Comparison of ENCODE assay signal across 14 cellular contexts in the genomic region with DNA sequence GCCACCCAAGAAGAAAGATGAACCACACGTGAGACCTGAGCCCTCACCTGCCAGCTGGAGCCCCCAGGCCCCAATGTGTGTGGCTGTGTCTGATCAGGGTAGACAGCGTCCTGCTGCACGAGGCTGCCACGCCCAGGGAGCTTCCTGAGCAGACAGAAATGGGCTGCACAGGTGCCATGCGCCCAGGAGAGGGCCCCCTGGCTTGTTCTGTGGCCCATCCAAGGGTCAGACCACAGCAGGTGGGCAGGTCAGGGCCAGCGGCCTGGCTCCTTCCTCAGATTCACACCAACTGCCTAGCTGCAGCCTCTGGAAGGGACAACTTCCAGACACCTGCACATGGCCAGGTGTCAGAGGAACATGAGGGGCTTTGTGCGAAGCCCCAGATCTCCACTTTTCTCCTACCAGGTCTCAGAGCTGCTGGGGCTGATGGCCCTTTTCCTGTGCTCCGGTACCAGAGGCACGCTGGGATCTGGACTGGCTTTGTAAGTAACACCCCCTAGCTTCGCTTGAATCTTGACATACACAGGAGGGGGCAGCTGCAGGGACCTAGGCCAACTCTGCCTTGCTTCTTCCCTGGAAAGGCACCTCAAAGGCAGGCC. TPM values are rescaled to one million over a fixed set of nuclear protein-coding genes. Genes with fewer than 3 reads are reported as not detected.
A peak's percentile ranks its signal among the peaks of the same experiment; 100 is the strongest.
DNase-seq lines count a peak whose midpoint lies in the region; ATAC-seq and TF ChIP-seq lines count a peak whose summit lies in the region.
"Had no signal": no experiment of that assay in that cellular context is flagged by ENCODE, and none has a peak within 500 bp of the region (broad histone marks: within the 10 kb centered on the region; RNA-seq: fewer than 3 reads in every experiment).

No MANE protein-coding gene starts in this region.

- peaks cover 16% of the 10 kb centered on the region for H3K27me3 Mint-ChIP-seq in T-helper 17 cell
- H3K27me3 Mint-ChIP-seq: brain had no signal

- peaks cover 10% of the 10 kb centered on the region for H3K4me1 Mint-ChIP-seq in T-helper 17 cell
- H3K4me1 Mint-ChIP-seq: brain had no signal

- H3K4me3 ChIP-seq in right atrium auricular region: no peak overlapping the region
- H3K4me3 ChIP-seq in lower lobe of right lung: no peak overlapping the region
- H3K4me3 ChIP-seq in esophagus squamous epithelium: no peak overlapping the region
- H3K4me3 ChIP-seq: heart right ventricle had no signal

- H3K27ac Mint-ChIP-seq in T-helper 17 cell: no peak overlapping the region
- H3K27ac Mint-ChIP-seq: activated T-helper 1 cell treated with anti-CD3 and anti-CD28 coated beads, Interleukin-12 subunit alpha, Interleukin-12 subunit beta, Interleukin-2, Interleukin-4 antibody, amounts not matched to agents 30 ng/mL and 10 ng/mL and 1 ng/mL, durations not matched to agents 14 hours and 24 hours and 36 hours; B cell had no signal

- 62 to 80% methylated on average over 1 to 5 of the region's 10 CpGs for WGBS in esophagus squamous epithelium, 2 donors

- TF ChIP-seq CTCF in right atrium auricular region (IDR thresholded peaks at IDR 0.05): no peak
- TF ChIP-seq CTCF in lower lobe of right lung (IDR thresholded peaks at IDR 0.05): no peak
- TF ChIP-seq CTCF in esophagus squamous epithelium (IDR thresholded peaks at IDR 0.05): no peak

- no peak overlapping the region for H3K27ac ChIP-seq in right atrium auricular region
- no peak overlapping the region for H3K27ac ChIP-seq in lower lobe of right lung
- no peak overlapping the region for H3K27ac ChIP-seq in esophagus squamous epithelium
- H3K27ac ChIP-seq: heart right ventricle had no signal

- intact Hi-C loops in cardiac septum (cut with DNase I): loop anchor here (2.0 to 10.0 kb wide), 2 partner anchors 195 to 323 kb away; no protein-coding TSS in a partner anchor
- intact Hi-C loops in lower lobe of right lung (cut with DNase I): no loop called here
- intact Hi-C loops in esophagus squamous epithelium (cut with DNase I): no loop called here

- H3K27me3 ChIP-seq in right atrium auricular region (no peaks in the 10 kb centered on the region), lower lobe of right lung (ENCODE audit: low read depth) (peaks cover 16% of the 10 kb centered on the region), esophagus squamous epithelium (peaks cover 0 to 48% (median 0%) of the 10 kb centered on the region in 4 donors)

- H3K4me1 ChIP-seq in right atrium auricular region: no peaks in the 10 kb centered on the region
- H3K4me1 ChIP-seq in lower lobe of right lung: no peaks in the 10 kb centered on the region
- H3K4me1 ChIP-seq in esophagus squamous epithelium: no peaks in the 10 kb centered on the region
- H3K4me1 ChIP-seq: heart right ventricle had no signal

- ATAC-seq in T-helper 17 cell (no peak), lower lobe of right lung (peak; percentile 6 to 22), GM18505 (IDR thresholded peaks at IDR 0.05; ENCODE audit: unreplicated experiment) (no peak)

- no peak for TF ChIP-seq POLR2A in GM18505 (IDR thresholded peaks at IDR 0.05; ENCODE audit: borderline replicate concordance, extremely low read depth, insufficient read depth, insufficient read length)
- TF ChIP-seq POLR2A in esophagus squamous epithelium (IDR thresholded peaks at IDR 0.05): no peak

- H3K4me3 Mint-ChIP-seq in T-helper 17 cell: peak overlapping the region; percentile 53
- H3K4me3 Mint-ChIP-seq: activated T-helper 1 cell treated with anti-CD3 and anti-CD28 coated beads, Interleukin-12 subunit alpha, Interleukin-12 subunit beta, Interleukin-2, Interleukin-4 antibody, amounts not matched to agents 30 ng/mL and 10 ng/mL and 1 ng/mL, durations not matched to agents 14 hours and 24 hours and 36 hours; B cell; brain had no signal

- peak; percentile 60 for DNase-seq in cardiac septum (ENCODE audit: low spot score)
- no peak for DNase-seq in right atrium auricular region (ENCODE audit: low spot score)
- DNase-seq in T-helper 17 cell: no peak
- DNase-seq in lower lobe of right lung: no peak
- peak; percentile 22 for DNase-seq in ureter (ENCODE audit: low spot score)
- no peak for DNase-seq in glomerular visceral epithelial cell (ENCODE audit: extremely low spot score)
- DNase-seq in esophagus squamous epithelium (lab: John Stamatoyannopoulos, UW): no peak
- DNase-seq: GDM1; heart right ventricle; stimulated activated naive CD4-positive, alpha-beta T cell had no signal

- no peaks in the 10 kb centered on the region for H3K9me3 ChIP-seq in right atrium auricular region
- H3K9me3 ChIP-seq in T-helper 17 cell (ENCODE audit: control insufficient read depth, low read length, poor library complexity, severe bottlenecking): no peaks in the 10 kb centered on the region
- H3K9me3 ChIP-seq in lower lobe of right lung: no peaks in the 10 kb centered on the region
- no peaks in the 10 kb centered on the region for H3K9me3 ChIP-seq in esophagus squamous epithelium
- H3K9me3 ChIP-seq: heart right ventricle had no signal

- H3K36me3 ChIP-seq in right atrium auricular region (no peaks in the 10 kb centered on the region), lower lobe of right lung (no peaks in the 10 kb centered on the region), esophagus squamous epithelium (no peaks in the 10 kb centered on the region)
- H3K36me3 ChIP-seq: heart right ventricle had no signal

- H3K36me3 Mint-ChIP-seq in T-helper 17 cell (ENCODE audit: low read depth): peaks cover 3% of the 10 kb centered on the region
- H3K36me3 Mint-ChIP-seq: brain had no signal

RNA-seq across cellular contexts. Expression of gene SARDH, which starts 10.8 kb away (rescaled TPM):
- total RNA-seq in cardiac septum: 1.3 TPM
- total RNA-seq in right atrium auricular region: under 1 TPM; 0.63 to 0.94 TPM
- total RNA-seq in T-helper 17 cell: 1 to 10 TPM; 2.2 to 6.8 TPM
- total RNA-seq in lower lobe of right lung: 3.4 TPM
- total RNA-seq in ureter: 4.1 TPM
- under 1 TPM in 2 of 4 donors, not detected in 2; 0.26 to 0.57 TPM for total RNA-seq in esophagus squamous epithelium

Comparison
In these comparisons a context has a peak if more than half of its experiments do, and no peak if none do; other contexts are left out.
1. DNase-seq: peak in cardiac septum (single experiment) and ureter (single experiment); none in right atrium auricular region (single experiment), T-helper 17 cell (0 of 3), lower lobe of right lung (single experiment), glomerular visceral epithelial cell (single experiment) and esophagus squamous epithelium (single experiment).
2. ATAC-seq: peak in lower lobe of right lung (2 of 2); none in T-helper 17 cell (single experiment) and GM18505 (single experiment).